In the genomic region with DNA sequence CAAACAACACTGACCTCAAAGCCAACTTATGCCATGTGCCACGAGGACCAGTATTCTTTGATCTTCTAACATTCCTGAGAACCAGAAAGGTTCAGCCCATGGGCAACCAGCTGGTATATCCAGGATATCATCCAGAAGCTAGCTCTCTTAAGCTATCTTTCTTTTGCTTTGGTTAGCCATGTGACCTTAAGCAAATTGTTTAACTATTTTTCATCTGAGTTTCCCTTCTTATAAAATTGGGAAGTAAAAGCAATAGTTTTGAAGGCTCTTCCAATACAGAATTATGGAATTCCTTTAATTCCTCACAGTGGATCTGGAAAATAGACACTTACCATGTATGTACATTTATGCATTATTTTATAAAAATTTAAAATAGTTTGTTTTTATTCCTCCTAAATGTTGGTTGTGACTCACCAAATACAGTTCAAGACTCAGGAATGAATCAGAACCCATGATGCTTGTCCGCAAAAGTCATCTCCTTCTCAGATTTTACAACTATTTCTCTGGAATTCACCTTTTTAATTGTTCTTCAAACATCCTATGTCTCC, we compare ENCODE assay signal across 14 cellular contexts.
DNase-seq lines count a peak whose midpoint lies in the region; ATAC-seq and FAIRE-seq lines count a peak whose summit lies in the region.
"Had no signal": no experiment of that assay in that cellular context is flagged by ENCODE, and none has a peak within 500 bp of the region (broad histone marks: within the 10 kb centered on the region; RNA-seq: fewer than 3 reads in every experiment).

No MANE protein-coding gene starts in this region.

- H3K27me3 ChIP-seq in SJSA1 (replicated peaks) = no peaks in the 10 kb centered on the region

- no peaks in the 10 kb centered on the region for H3K36me3 ChIP-seq in SJSA1

- peaks cover 43% of the 10 kb centered on the region for H3K4me1 ChIP-seq in SJSA1 (replicated peaks)

- FAIRE-seq in frontal cortex (lab: Jason Lieb, UNC) = no peak
- FAIRE-seq: kidney had no signal

- peak overlapping the region; percentile 74 for H3K27ac ChIP-seq in SJSA1
- H3K27ac ChIP-seq in epithelial cell of prostate = peak overlapping the region; percentile 71

- DNase-seq in EL = peak; percentile 90
- DNase-seq in SJSA1 (ENCODE audit: low read depth in 1 of 2, low spot score in 2 of 2) = peak; percentile 60 to 78
- no peak for DNase-seq in epithelial cell of prostate (ENCODE audit: low read depth, low spot score)
- DNase-seq in renal cortical epithelial cell (ENCODE audit: low read depth) = peak; percentile 94
- no peak for DNase-seq in NCI-H2171 (lab: John Stamatoyannopoulos, UW)
- DNase-seq in anterior cingulate cortex (lab: John Stamatoyannopoulos, UW) = no peak
- DNase-seq in frontal cortex (ENCODE audit: low spot score in 2 of 2) = no peak
- DNase-seq: CD4-positive, alpha-beta memory T cell; Karpas-422; kidney; naive B cell; NCI-H2107; T-helper 1 cell had no signal

- no peak overlapping the region for H3K4me3 ChIP-seq in SJSA1

- no peaks in the 10 kb centered on the region for H3K9me3 ChIP-seq in SJSA1 (replicated peaks)

- no peak for ATAC-seq in HG02642 (IDR thresholded peaks at IDR 0.05; ENCODE audit: poor library complexity, unreplicated experiment)

Comparison
In these comparisons a context has a peak if more than half of its experiments do, and no peak if none do; other contexts are left out.
1. DNase-seq: peak in EL (single experiment), SJSA1 (2 of 2) and renal cortical epithelial cell (single experiment); none in epithelial cell of prostate (single experiment), NCI-H2171 (single experiment), anterior cingulate cortex (0 of 58) and frontal cortex (0 of 2).